ENCODE assay signal across 9 cellular contexts in genomic region chrX:41720125-41720780, GRCh38. TPM values are rescaled to one million over a fixed set of nuclear protein-coding genes. Genes with fewer than 3 reads are reported as not detected.
A peak's percentile ranks its signal among the peaks of the same experiment; 100 is the strongest.
DNase-seq lines count a peak whose midpoint lies in the region; ATAC-seq, FAIRE-seq and TF ChIP-seq lines count a peak whose summit lies in the region.
"Had no signal": no experiment of that assay in that cellular context is flagged by ENCODE, and none has a peak within 500 bp of the region (broad histone marks: within the 10 kb centered on the region; RNA-seq: fewer than 3 reads in every experiment).

No MANE protein-coding gene starts in this region.

- no peaks in the 10 kb centered on the region for H3K27me3 ChIP-seq in left lung
- no peaks in the 10 kb centered on the region for H3K27me3 ChIP-seq in sigmoid colon

- intact Hi-C loops in left lung (cut with DNase I) (no loop called here), sigmoid colon (cut with DNase I) (no loop called here)

- TF ChIP-seq CTCF in left lung (IDR thresholded peaks at IDR 0.05) (no peak), sigmoid colon (IDR thresholded peaks at IDR 0.05) (no peak)

- peaks cover 0 to 7% of the 10 kb centered on the region in 2 donors for H3K9me3 ChIP-seq in left lung
- no peaks in the 10 kb centered on the region for H3K9me3 ChIP-seq in sigmoid colon

- no peak for TF ChIP-seq POLR2A in sigmoid colon (IDR thresholded peaks at IDR 0.05)

- no peak for FAIRE-seq in RCC 7860 (lab: Jason Lieb, UNC)

- TF ChIP-seq EP300 in sigmoid colon (IDR thresholded peaks at IDR 0.05): no peak

- peak; percentile 31 for DNase-seq in activated CD4-positive, alpha-beta T cell treated with anti-CD3 and anti-CD28 coated beads for 48 hours
- DNase-seq in left lung (no peak), sigmoid colon (no peak), iPS-NIHi11 (ENCODE audit: low spot score) (no peak), COLO829 (ENCODE audit: low spot score) (no peak), RCC 7860 (ENCODE audit: low spot score) (no peak)

- peak overlapping the region in 1 of 2 donors; percentile 57 for H3K27ac ChIP-seq in left lung
- H3K27ac ChIP-seq in sigmoid colon: no peak overlapping the region
- H3K27ac ChIP-seq: epithelial cell of prostate had no signal

- H3K4me3 ChIP-seq in left lung: no peak overlapping the region
- H3K4me3 ChIP-seq in sigmoid colon: no peak overlapping the region

- WGBS in sigmoid colon, 2 donors: 54 to 91% methylated on average over 3 of the region's 3 CpGs

- ATAC-seq in GM18861 (IDR thresholded peaks at IDR 0.05; ENCODE audit: unreplicated experiment): peak; percentile 82
- ATAC-seq in HG02870 (IDR thresholded peaks at IDR 0.05; ENCODE audit: unreplicated experiment): peak; percentile 79
- peak; percentile 41 for ATAC-seq in left lung

- H3K36me3 ChIP-seq in left lung (peaks cover 0 to 2% of the 10 kb centered on the region in 2 donors), sigmoid colon (no peaks in the 10 kb centered on the region)

- H3K4me1 ChIP-seq in left lung: peaks cover 0 to 17% of the 10 kb centered on the region in 2 donors
- no peaks in the 10 kb centered on the region for H3K4me1 ChIP-seq in sigmoid colon

RNA-seq across cellular contexts. Expression of gene GPR82, which starts 3.7 kb away (rescaled TPM):
- total RNA-seq in left lung: under 1 TPM; 0.17 to 0.37 TPM
- total RNA-seq in sigmoid colon: 1 to 10 TPM in 1 of 4 donors, under 1 TPM in 2, not detected in 1; 0.16 to 1.4 (median 0.41) TPM
- 1 to 10 TPM in 1 of 3 donors, under 1 TPM in 2; under 0.01 to 2.1 (median 0.57) TPM for polyA plus RNA-seq in sigmoid colon

RNA-seq across cellular contexts. Expression of gene GPR34, which starts 31.5 kb away (rescaled TPM):
- total RNA-seq in left lung (10 to 100 TPM; 18.7 to 20.6 TPM), sigmoid colon (10 to 100 TPM in 3 of 4 donors, 1 to 10 TPM in 1; 7.5 to 22.8 (median 10.6) TPM)
- 10 to 100 TPM in 2 of 3 donors, 1 to 10 TPM in 1; 4.6 to 27.7 (median 10.2) TPM for polyA plus RNA-seq in sigmoid colon
